ENCODE assay signal across 24 cellular contexts in the genomic region with DNA sequence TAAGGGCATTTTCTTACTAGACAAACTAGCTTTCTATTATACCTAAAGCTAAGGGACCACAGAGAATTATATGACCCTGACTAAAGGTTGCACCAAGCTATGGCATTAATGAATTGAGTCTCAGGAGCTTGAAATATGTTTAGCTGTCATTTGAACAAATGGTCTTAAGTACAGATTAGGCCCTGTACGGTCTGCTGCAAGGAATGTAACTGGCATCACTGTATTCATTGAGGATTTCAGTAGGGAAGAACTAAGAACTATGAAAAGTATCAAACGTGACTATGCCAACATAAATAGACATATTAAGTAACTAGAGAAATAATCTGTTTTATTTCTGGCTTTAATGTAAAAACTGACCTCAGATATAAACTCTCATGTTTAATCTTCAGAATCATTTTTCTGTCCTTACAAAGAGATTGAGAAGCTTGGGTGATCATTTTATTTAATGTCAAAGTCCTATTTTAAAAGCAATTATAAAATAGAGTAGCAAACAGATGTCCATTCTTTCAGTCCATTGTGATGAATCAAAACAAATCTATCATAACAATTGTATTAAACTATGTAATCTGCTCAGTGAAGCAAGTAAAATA.
"Had no signal": no experiment of that assay in that cellular context is flagged by ENCODE, and none has a peak within 500 bp of the region (broad histone marks: within the 10 kb centered on the region; RNA-seq: fewer than 3 reads in every experiment).

No MANE protein-coding gene starts in this region.

- ATAC-seq: esophagus mucosa; foreskin keratinocyte; left colon; left ventricle myocardium superior; natural killer cell treated with Interleukin-12 subunit alpha and Interleukin-12 subunit beta and Interleukin-15 and Interleukin-18, amount 100 ng/mL, for 72 hours; pancreas; stimulated activated naive B cell treated with anti-CD40 and anti-IgM and Interleukin-4, amounts not matched to agents 10 μg/mL and 1 μg/mL and 100 μg/mL, for 72 hours; stimulated activated naive CD8-positive, alpha-beta T cell treated with anti-CD3 and anti-CD28 coated beads, Interleukin-15, amount 100 ng/mL, for 72 hours; upper lobe of right lung had no signal

- H3K36me3 Mint-ChIP-seq: natural killer cell treated with Interleukin-12 subunit alpha and Interleukin-12 subunit beta and Interleukin-15 and Interleukin-18, amount 100 ng/mL, for 72 hours; stimulated activated naive B cell treated with anti-CD40 and anti-IgM and Interleukin-4, amounts not matched to agents 10 μg/mL and 1 μg/mL and 100 μg/mL, for 72 hours had no signal

- H3K27me3 ChIP-seq: foreskin keratinocyte, hepatocyte, pancreas, right lobe of liver, testis, tibial nerve, upper lobe of right lung, vagina had no signal

- H3K4me2 ChIP-seq: hepatocyte had no signal

- H3K4me3 Mint-ChIP-seq: natural killer cell treated with Interleukin-12 subunit alpha and Interleukin-12 subunit beta and Interleukin-15 and Interleukin-18, amount 100 ng/mL, for 72 hours; stimulated activated naive B cell treated with anti-CD40 and anti-IgM and Interleukin-4, amounts not matched to agents 10 μg/mL and 1 μg/mL and 100 μg/mL, for 72 hours; stimulated activated naive CD8-positive, alpha-beta T cell treated with anti-CD3 and anti-CD28 coated beads, Interleukin-15, amount 100 ng/mL, for 72 hours had no signal

- H3K79me2 ChIP-seq: hepatocyte had no signal

- H3K27ac Mint-ChIP-seq: natural killer cell treated with Interleukin-12 subunit alpha and Interleukin-12 subunit beta and Interleukin-15 and Interleukin-18, amount 100 ng/mL, for 72 hours; stimulated activated naive B cell treated with anti-CD40 and anti-IgM and Interleukin-4, amounts not matched to agents 10 μg/mL and 1 μg/mL and 100 μg/mL, for 72 hours; stimulated activated naive CD8-positive, alpha-beta T cell treated with anti-CD3 and anti-CD28 coated beads, Interleukin-15, amount 100 ng/mL, for 72 hours had no signal

- H3K4me3 ChIP-seq: hepatocyte, lung, pancreas, prostate gland, right lobe of liver, testis, tibial nerve, upper lobe of right lung, vagina had no signal

- FAIRE-seq: endometrium, pancreas had no signal

- H3K27ac ChIP-seq: foreskin keratinocyte, pancreas, prostate gland, right lobe of liver, testis, tibial nerve, upper lobe of right lung, vagina had no signal

- H3K4me1 ChIP-seq: foreskin keratinocyte, pancreas, prostate gland, right lobe of liver, testis, tibial nerve, upper lobe of right lung, vagina had no signal

- H3K36me3 ChIP-seq: pancreas, prostate gland, right lobe of liver, tibial nerve, upper lobe of right lung, vagina had no signal

- H3K9me3 Mint-ChIP-seq: stimulated activated naive B cell treated with anti-CD40 and anti-IgM and Interleukin-4, amounts not matched to agents 10 μg/mL and 1 μg/mL and 100 μg/mL, for 72 hours had no signal

- H2AFZ ChIP-seq: hepatocyte had no signal

- H3K27me3 Mint-ChIP-seq: natural killer cell treated with Interleukin-12 subunit alpha and Interleukin-12 subunit beta and Interleukin-15 and Interleukin-18, amount 100 ng/mL, for 72 hours; stimulated activated naive B cell treated with anti-CD40 and anti-IgM and Interleukin-4, amounts not matched to agents 10 μg/mL and 1 μg/mL and 100 μg/mL, for 72 hours; stimulated activated naive CD8-positive, alpha-beta T cell treated with anti-CD3 and anti-CD28 coated beads, Interleukin-15, amount 100 ng/mL, for 72 hours had no signal

- H3K4me1 Mint-ChIP-seq: stimulated activated naive B cell treated with anti-CD40 and anti-IgM and Interleukin-4, amounts not matched to agents 10 μg/mL and 1 μg/mL and 100 μg/mL, for 72 hours; stimulated activated naive CD8-positive, alpha-beta T cell treated with anti-CD3 and anti-CD28 coated beads, Interleukin-15, amount 100 ng/mL, for 72 hours had no signal

- DNase-seq: effector memory CD4-positive, alpha-beta T cell; foreskin keratinocyte; head of caudate nucleus; left colon; left ventricle myocardium superior; mesenchymal stem cell; midbrain; occipital lobe; pancreas; right lobe of liver; stimulated activated CD4-positive, alpha-beta T cell treated with anti-CD3 and anti-CD28 coated beads, Interleukin-2, amount 100 ng/mL, for 24 hours; stimulated activated CD4-positive, alpha-beta T cell treated with anti-CD3 and anti-CD28 coated beads, Interleukin-4, amount 100 ng/mL, for 4 hours; stimulated activated naive B cell treated with anti-CD40 and anti-IgM and Interleukin-4, amounts not matched to agents 10 μg/mL and 1 μg/mL and 100 μg/mL, for 72 hours; stimulated activated naive CD8-positive, alpha-beta T cell treated with anti-CD3 and anti-CD28 coated beads, Interleukin-15, amount 100 ng/mL, for 72 hours; testis; upper lobe of right lung had no signal

- H3K9me3 ChIP-seq: pancreas, prostate gland, right lobe of liver, testis, tibial nerve, upper lobe of right lung, vagina had no signal
